Comparison of ENCODE assay signal across 11 cellular contexts in genomic region chr3:197295871-197296270, GRCh38. TPM values are rescaled to one million over a fixed set of nuclear protein-coding genes. Genes with fewer than 3 reads are reported as not detected.
DNase-seq lines count a peak whose midpoint lies in the region; ATAC-seq and TF ChIP-seq lines count a peak whose summit lies in the region.
"Had no signal": no experiment of that assay in that cellular context is flagged by ENCODE, and none has a peak within 500 bp of the region (broad histone marks: within the 10 kb centered on the region; RNA-seq: fewer than 3 reads in every experiment).

No MANE protein-coding gene starts in this region.

- H3K27me3 Mint-ChIP-seq in activated CD8-positive, alpha-beta memory T cell treated with anti-CD3 and anti-CD28 coated beads, Interleukin-2, amount 10 ng/mL, durations not matched to agents 7 days and 5 days, result peaks cover 16% of the 10 kb centered on the region
- H3K27me3 Mint-ChIP-seq in endodermal cell (ENCODE audit: insufficient read depth), result peaks cover 17% of the 10 kb centered on the region

- H3K79me2 ChIP-seq in PC-9 (ENCODE audit: low read depth), result peaks cover 82% of the 10 kb centered on the region

- BruUV-seq in PC-9 (replicated peaks; lab: Mats Ljungman, UMichigan), result no TSS peak

- POLR2A ChIA-PET in PC-9 (lab: Charles Lee; ENCODE audit: unreplicated experiment), result interaction anchor here (0.5 to 0.8 kb wide), 2 partner anchors 14 to 23 kb away, joined by 5 to 7 read pairs; no protein-coding TSS in a partner anchor

- CTCF ChIA-PET in activated CD8-positive, alpha-beta memory T cell treated with anti-CD3 and anti-CD28 coated beads, Interleukin-2, amount 10 ng/mL, durations not matched to agents 7 days and 5 days (lab: Charles Lee), result interaction anchor here (1.0 kb wide), 1 partner anchor 10 kb away, joined by 4 read pairs; no protein-coding TSS in a partner anchor
- CTCF ChIA-PET in PC-9 (lab: Charles Lee), result no interaction called here

- peaks cover 29% of the 10 kb centered on the region for H4K20me1 ChIP-seq in PC-9 (ENCODE audit: insufficient read depth)

- peaks cover 53% of the 10 kb centered on the region for H3F3A ChIP-seq in PC-9 (ENCODE audit: insufficient read depth, low read depth)

- intact Hi-C loops in PC-9 (cut with micrococcal nuclease; ENCODE audit: unreplicated experiment), result no loop called here
- intact Hi-C loops in psoas muscle (cut with DNase I), result loop anchor here in 1 of 2 donors (5.0 to 10.0 kb wide), 2 partner anchors 56 to 159 kb away; no protein-coding TSS in a partner anchor

- ATAC-seq in activated CD8-positive, alpha-beta memory T cell treated with anti-CD3 and anti-CD28 coated beads, Interleukin-2, amount 10 ng/mL, durations not matched to agents 7 days and 5 days, result no peak
- ATAC-seq in psoas muscle (no peak), GM21526 (IDR thresholded peaks at IDR 0.05; ENCODE audit: low FRiP score, unreplicated experiment) (no peak), HG02623 (IDR thresholded peaks at IDR 0.05; ENCODE audit: unreplicated experiment) (no peak)

- H3K9ac ChIP-seq in endodermal cell (ENCODE audit: extremely low read depth, low read length, poor library complexity, severe bottlenecking), result no peak overlapping the region

- H3K4me2 ChIP-seq in PC-9, result peak overlapping the region; percentile 92

- peaks cover 63% of the 10 kb centered on the region for H3K4me1 ChIP-seq in PC-9 (replicated peaks; ENCODE audit: insufficient read depth)
- H3K4me1 ChIP-seq in endodermal cell (ENCODE audit: control insufficient read depth, insufficient read depth, low read length), result no peaks in the 10 kb centered on the region
- peaks cover 37% of the 10 kb centered on the region for H3K4me1 ChIP-seq in psoas muscle

- H3K4me1 Mint-ChIP-seq in activated CD8-positive, alpha-beta memory T cell treated with anti-CD3 and anti-CD28 coated beads, Interleukin-2, amount 10 ng/mL, durations not matched to agents 7 days and 5 days, result peaks cover 41% of the 10 kb centered on the region
- peaks cover 14% of the 10 kb centered on the region for H3K4me1 Mint-ChIP-seq in endodermal cell

- peak overlapping the region; percentile 14; the same call in 1 of the 2 replicates for H3K27ac ChIP-seq in PC-9
- H3K27ac ChIP-seq in endodermal cell (ENCODE audit: low read depth, low read length), result no peak overlapping the region
- H3K27ac ChIP-seq in psoas muscle, result peak overlapping the region; percentile 24

- no peaks in the 10 kb centered on the region for H3K9me3 Mint-ChIP-seq in activated CD8-positive, alpha-beta memory T cell treated with anti-CD3 and anti-CD28 coated beads, Interleukin-2, amount 10 ng/mL, durations not matched to agents 7 days and 5 days (ENCODE audit: low read depth)
- H3K9me3 Mint-ChIP-seq in endodermal cell, result no peaks in the 10 kb centered on the region

- TF ChIP-seq CTCF in PC-9 (conservative IDR thresholded peaks at IDR 0.05) (no peak), endodermal cell (conservative IDR thresholded peaks at IDR 0.05) (no peak), psoas muscle (IDR thresholded peaks at IDR 0.05) (no peak)

- peak overlapping the region; percentile 15 for H3K4me3 Mint-ChIP-seq in activated CD8-positive, alpha-beta memory T cell treated with anti-CD3 and anti-CD28 coated beads, Interleukin-2, amount 10 ng/mL, durations not matched to agents 7 days and 5 days
- H3K4me3 Mint-ChIP-seq in endodermal cell, result peak overlapping the region; percentile 91

- WGBS in endodermal cell (ENCODE audit: insufficient coverage in 1 of 2, insufficient read length in 1 of 2), 2 experiments, result 100% methylated on average over 2 of the region's 2 CpGs
- 66 to 81% (median 68%) methylated on average over 2 of the region's 2 CpGs for WGBS in psoas muscle, 3 donors

- no peak for DNase-seq in activated CD8-positive, alpha-beta memory T cell treated with anti-CD3 and anti-CD28 coated beads, Interleukin-2, amount 10 ng/mL, durations not matched to agents 7 days and 5 days
- no peak for DNase-seq in activated CD8-positive, alpha-beta memory T cell treated with anti-CD3 and anti-CD28 coated beads, Interleukin-2, amount 50 U/mL, for 48 hours
- no peak for DNase-seq in PC-9
- DNase-seq in endodermal cell, result no peak
- DNase-seq in psoas muscle, result no peak
- DNase-seq in NCI-H1092 treated with DMSO at 0.1 percent for 48 hours (lab: John Stamatoyannopoulos, UW), result no peak
- DNase-seq: cortex of kidney, NCI-H1092, RPMI8226 had no signal

- no peak overlapping the region for H3K27ac Mint-ChIP-seq in activated CD8-positive, alpha-beta memory T cell treated with anti-CD3 and anti-CD28 coated beads, Interleukin-2, amount 10 ng/mL, durations not matched to agents 7 days and 5 days
- H3K27ac Mint-ChIP-seq in endodermal cell, result no peak overlapping the region

- H3K9me3 ChIP-seq in PC-9 (ENCODE audit: insufficient read depth, low read depth), result no peaks in the 10 kb centered on the region
- no peaks in the 10 kb centered on the region for H3K9me3 ChIP-seq in endodermal cell (ENCODE audit: control insufficient read depth, low read length)
- H3K9me3 ChIP-seq in psoas muscle, result no peaks in the 10 kb centered on the region

- H3K9me2 ChIP-seq in PC-9 (ENCODE audit: insufficient read depth), result no peaks in the 10 kb centered on the region

- H3K36me3 Mint-ChIP-seq in activated CD8-positive, alpha-beta memory T cell treated with anti-CD3 and anti-CD28 coated beads, Interleukin-2, amount 10 ng/mL, durations not matched to agents 7 days and 5 days, result peaks cover 41% of the 10 kb centered on the region
- peaks cover 35% of the 10 kb centered on the region for H3K36me3 Mint-ChIP-seq in endodermal cell (ENCODE audit: low read depth)

- peaks cover 52% of the 10 kb centered on the region for H3K36me3 ChIP-seq in PC-9 (ENCODE audit: low read depth)
- H3K36me3 ChIP-seq in endodermal cell (ENCODE audit: control insufficient read depth, insufficient read depth, low read length), result peaks cover 53% of the 10 kb centered on the region
- H3K36me3 ChIP-seq in psoas muscle (ENCODE audit: insufficient read depth in 1 of 2, low read depth in 1 of 2), result peaks cover 0 to 32% of the 10 kb centered on the region in 2 donors

- H3K27me3 ChIP-seq in PC-9 (ENCODE audit: insufficient read depth, low read depth) (no peaks in the 10 kb centered on the region), endodermal cell (ENCODE audit: control insufficient read depth, insufficient read depth, low read length, poor library complexity, severe bottlenecking) (peaks cover 18% of the 10 kb centered on the region), psoas muscle (ENCODE audit: insufficient read depth in 3 of 3, low read length in 2 of 3) (no peaks in the 10 kb centered on the region)

- no peak overlapping the region for H2AFZ ChIP-seq in PC-9

- H3K4me3 ChIP-seq in PC-9 (peak overlapping the region; percentile 62; the same call in 1 of the 2 replicates), endodermal cell (ENCODE audit: low read length) (peak overlapping the region; percentile 90), psoas muscle (peak overlapping the region; percentile 99)

RNA-seq across cellular contexts. Expression of gene DLG1, which starts 2.5 kb away (rescaled TPM):
- total RNA-seq in activated CD8-positive, alpha-beta memory T cell treated with anti-CD3 and anti-CD28 coated beads, Interleukin-2, amount 10 ng/mL, durations not matched to agents 7 days and 5 days, result 10 to 100 TPM; 62.0 to 80.3 TPM
- total RNA-seq in PC-9 (2021), result 193 and 201 TPM in 2 replicates
- 10 to 100 TPM; 78.7 to 96.9 TPM for total RNA-seq in endodermal cell
- 68.2 TPM for polyA plus RNA-seq in endodermal cell (2013, experiment 1 of 2)
- polyA plus RNA-seq in endodermal cell (2013, experiment 2 of 2), result 64.7 TPM
- 10 to 100 TPM; 51.3 to 57.6 (median 52.8) TPM for total RNA-seq in psoas muscle
- polyA plus RNA-seq in psoas muscle, result 10 to 100 TPM; 16.1 to 42.8 (median 21.6) TPM
